21 cellular contexts compared by ENCODE assay signal in the genomic region with DNA sequence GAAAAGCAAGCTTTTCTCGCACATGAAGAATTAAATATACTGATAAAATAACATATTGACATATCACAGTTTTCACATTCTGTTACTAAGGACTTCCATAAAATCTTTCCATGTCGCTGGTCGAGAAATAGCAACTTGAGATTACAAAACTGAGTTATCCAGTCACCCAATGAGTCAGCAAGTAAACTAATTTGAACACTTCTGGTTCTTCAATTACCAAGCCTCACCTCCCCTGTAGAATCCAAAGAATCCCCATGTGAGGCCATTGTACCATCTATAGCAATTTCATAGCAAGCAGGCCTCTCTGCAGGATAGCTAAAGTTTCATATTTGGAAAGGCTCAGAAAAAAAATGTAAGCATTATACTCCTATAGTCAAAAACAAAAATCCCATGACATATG.
DNase-seq lines count a peak whose midpoint lies in the region; ATAC-seq and TF ChIP-seq lines count a peak whose summit lies in the region.
"Had no signal": no experiment of that assay in that cellular context is flagged by ENCODE, and none has a peak within 500 bp of the region (broad histone marks: within the 10 kb centered on the region; RNA-seq: fewer than 3 reads in every experiment).

No MANE protein-coding gene starts in this region.

- H3K4me3 ChIP-seq in epithelial cell of esophagus (ENCODE audit: low read length) (no peak overlapping the region), mesendoderm (ENCODE audit: low read length) (no peak overlapping the region), endodermal cell (ENCODE audit: low read length) (no peak overlapping the region), gastrocnemius medialis (no peak overlapping the region)
- H3K4me3 ChIP-seq: A549; BLaER1 treated with 17β-estradiol and CSF1 and Interleukin-3, amounts not matched to agents 10 nM and 100 nM; HAP-1; PC-9 had no signal

- H2BK120ac ChIP-seq in mesendoderm (ENCODE audit: low read depth, low read length): no peak overlapping the region

- H3K27me3 Mint-ChIP-seq in endodermal cell (ENCODE audit: insufficient read depth): no peaks in the 10 kb centered on the region

- H3K4me1 ChIP-seq in mesendoderm (ENCODE audit: control insufficient read depth, low read depth, low read length) (no peaks in the 10 kb centered on the region), endodermal cell (ENCODE audit: control insufficient read depth, insufficient read depth, low read length) (peaks cover 3% of the 10 kb centered on the region), gastrocnemius medialis (no peaks in the 10 kb centered on the region)
- H3K4me1 ChIP-seq: A549, HAP-1 had no signal

- H3K27ac Mint-ChIP-seq in endodermal cell: no peak overlapping the region
- H3K27ac Mint-ChIP-seq: CD8-positive, alpha-beta T cell had no signal

- peaks cover 7% of the 10 kb centered on the region for H3K4me1 Mint-ChIP-seq in endodermal cell

- no peak overlapping the region for H3K4me3 Mint-ChIP-seq in endodermal cell
- H3K4me3 Mint-ChIP-seq: CD8-positive, alpha-beta T cell had no signal

- no peak overlapping the region for H3K56ac ChIP-seq in mesendoderm (ENCODE audit: low read length)

- DNase-seq in Caki2 (ENCODE audit: low read depth) (peak; percentile 72), MV-4-11 (lab: John Stamatoyannopoulos, UW) (peak; percentile 16), epithelial cell of esophagus (ENCODE audit: low read depth) (peak; percentile 13), mesendoderm (peak; percentile 13), endodermal cell (no peak), gastrocnemius medialis (no peak)
- DNase-seq: CD8-positive, alpha-beta T cell; DMS79 treated with DMSO at 0.1 percent for 48 hours; IMR-90; NCI-H1105 treated with DMSO at 0.1 percent for 48 hours; NCI-H1694; NCI-H2081 treated with DMSO at 0.1 percent for 48 hours; NCI-H748 treated with DMSO at 0.1 percent for 48 hours; NK-92 treated with Interleukin-12 subunit alpha and Interleukin-12 subunit beta, amount 100 ng/mL, for 24 hours; PC-9; SIG-M5 had no signal

- H3K23ac ChIP-seq in mesendoderm (ENCODE audit: low read length): no peak overlapping the region

- no peak overlapping the region for H4K5ac ChIP-seq in mesendoderm (ENCODE audit: low read length)

- H3K36me3 Mint-ChIP-seq in endodermal cell (ENCODE audit: low read depth): no peaks in the 10 kb centered on the region
- H3K36me3 Mint-ChIP-seq: CD8-positive, alpha-beta T cell had no signal

- H3K79me2 ChIP-seq in mesendoderm (ENCODE audit: control insufficient read depth, insufficient read depth, low read length): no peaks in the 10 kb centered on the region

- H4K8ac ChIP-seq in mesendoderm (ENCODE audit: low read depth, low read length): no peak overlapping the region

- no peak overlapping the region for H3K9ac ChIP-seq in mesendoderm (ENCODE audit: low read length)
- H3K9ac ChIP-seq in endodermal cell (ENCODE audit: extremely low read depth, low read length, poor library complexity, severe bottlenecking): no peak overlapping the region
- H3K9ac ChIP-seq: BLaER1 treated with 17β-estradiol and CSF1 and Interleukin-3, amounts not matched to agents 10 nM and 100 nM had no signal

- no peak overlapping the region for H2BK5ac ChIP-seq in mesendoderm (ENCODE audit: low read length)

- intact Hi-C loops in gastrocnemius medialis (cut with DNase I; ENCODE audit: low total_unique reads): no loop called here

- H2AK5ac ChIP-seq in mesendoderm (ENCODE audit: low read length): no peak overlapping the region

- no peaks in the 10 kb centered on the region for H3K9me3 Mint-ChIP-seq in endodermal cell
- H3K9me3 Mint-ChIP-seq: CD8-positive, alpha-beta T cell had no signal

- in situ Hi-C loops in Caki2 (cut with HindIII; ENCODE audit: low pct_unique_long_range_greater_than_20kb, low sequenced_read_pairs): no loop called here
- in situ Hi-C loops in gastrocnemius medialis (cut with MboI; ENCODE audit: low sequenced_read_pairs in 4 of 4): loop anchor here in 2 of 4 donors (25.0 kb wide), 1 partner anchor 1188 kb away; a partner anchor contains a TSS

- H3K4ac ChIP-seq in mesendoderm (ENCODE audit: low read depth, low read length): no peak overlapping the region

- no peaks in the 10 kb centered on the region for H3K36me3 ChIP-seq in mesendoderm (ENCODE audit: control insufficient read depth, insufficient read depth, low read length)
- H3K36me3 ChIP-seq in endodermal cell (ENCODE audit: control insufficient read depth, insufficient read depth, low read length): no peaks in the 10 kb centered on the region
- H3K36me3 ChIP-seq in gastrocnemius medialis: no peaks in the 10 kb centered on the region
- H3K36me3 ChIP-seq: BLaER1 treated with 17β-estradiol and CSF1 and Interleukin-3, amounts not matched to agents 10 nM and 100 nM; HAP-1 had no signal

- H3K18ac ChIP-seq in mesendoderm (ENCODE audit: low read length): no peak overlapping the region

- TF ChIP-seq CTCF in epithelial cell of esophagus (IDR thresholded peaks at IDR 0.05; ENCODE audit: insufficient read depth, low read depth, low read length, missing control alignments) (no peak), endodermal cell (conservative IDR thresholded peaks at IDR 0.05) (no peak), gastrocnemius medialis (IDR thresholded peaks at IDR 0.05 in 4 of 5, conservative IDR thresholded peaks at IDR 0.05 in 1 of 5) (no peak)

- H3K4me2 ChIP-seq in mesendoderm (ENCODE audit: low read length): no peak overlapping the region
- H3K4me2 ChIP-seq: A549; BLaER1 treated with 17β-estradiol and CSF1 and Interleukin-3, amounts not matched to agents 10 nM and 100 nM; PC-9 had no signal

- H3K27me3 ChIP-seq in mesendoderm (ENCODE audit: insufficient read depth, low read length, poor library complexity): no peaks in the 10 kb centered on the region
- H3K27me3 ChIP-seq in endodermal cell (ENCODE audit: control insufficient read depth, insufficient read depth, low read length, poor library complexity, severe bottlenecking): no peaks in the 10 kb centered on the region
- H3K27me3 ChIP-seq in gastrocnemius medialis: no peaks in the 10 kb centered on the region
- H3K27me3 ChIP-seq: BLaER1 treated with 17β-estradiol and CSF1 and Interleukin-3, amounts not matched to agents 10 nM and 100 nM had no signal

- ATAC-seq in GM18519 (IDR thresholded peaks at IDR 0.05; ENCODE audit: low FRiP score, unreplicated experiment): no peak
- ATAC-seq in gastrocnemius medialis: no peak
- ATAC-seq: A549; CD8-positive, alpha-beta T cell had no signal

- H2BK15ac ChIP-seq in mesendoderm (replicated peaks; ENCODE audit: low read depth): no peak overlapping the region

- no CpG with 5 or more reads among the region's 3 CpGs for WGBS in mesendoderm (ENCODE audit: extremely low coverage, insufficient coverage, low lambda C conversion rate)
- WGBS in endodermal cell (ENCODE audit: insufficient coverage in 1 of 2, insufficient read length in 1 of 2), 2 experiments: 98 to 100% methylated on average over 2 to 3 of the region's 3 CpGs

- H3K9me3 ChIP-seq in endodermal cell (ENCODE audit: control insufficient read depth, low read length): no peaks in the 10 kb centered on the region
- no peaks in the 10 kb centered on the region for H3K9me3 ChIP-seq in gastrocnemius medialis
- H3K9me3 ChIP-seq: A549, HAP-1 had no signal

- TF ChIP-seq POLR2A in gastrocnemius medialis (IDR thresholded peaks at IDR 0.05): no peak

- H3K27ac ChIP-seq in mesendoderm (ENCODE audit: low read depth, low read length) (no peak overlapping the region), endodermal cell (ENCODE audit: low read depth, low read length) (no peak overlapping the region), gastrocnemius medialis (no peak overlapping the region)
- H3K27ac ChIP-seq: A549; BLaER1 treated with 17β-estradiol and CSF1 and Interleukin-3, amounts not matched to agents 10 nM and 100 nM; PC-9; RWPE1 had no signal

- H3K79me1 ChIP-seq in mesendoderm (ENCODE audit: low read length): no peaks in the 10 kb centered on the region

Comparison
In these comparisons a context has a peak if more than half of its experiments do, and no peak if none do; other contexts are left out.
1. DNase-seq: peak in Caki2 (single experiment), MV-4-11 (single experiment), epithelial cell of esophagus (single experiment) and mesendoderm (single experiment); none in endodermal cell (single experiment) and gastrocnemius medialis (0 of 2).